ENCODE assay signal across 8 cellular contexts in the genomic region with DNA sequence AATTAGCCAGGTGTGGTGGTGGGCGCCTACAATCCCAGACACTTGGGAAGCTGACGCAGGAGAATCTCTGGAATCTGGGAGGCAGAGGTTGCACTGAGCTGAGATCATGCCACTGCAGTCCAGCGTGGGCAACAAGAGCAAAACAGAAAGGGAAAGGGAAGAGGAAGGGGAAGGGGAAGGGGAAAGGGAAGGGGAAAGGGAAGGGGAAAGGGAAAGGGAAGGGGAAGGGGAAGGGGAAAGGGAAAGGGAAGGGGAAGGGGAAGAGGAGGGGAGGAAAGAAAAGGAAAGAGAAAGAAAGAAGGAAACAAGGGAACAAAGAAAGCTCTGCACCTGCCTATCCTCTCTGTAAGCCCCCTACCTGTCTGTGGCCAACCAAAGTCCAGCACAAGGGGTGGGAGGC.
"Had no signal": no experiment of that assay in that cellular context is flagged by ENCODE, and none has a peak within 500 bp of the region (broad histone marks: within the 10 kb centered on the region; RNA-seq: fewer than 3 reads in every experiment).

No MANE protein-coding gene starts in this region.

- DNase-seq: GDM1, GF-D8 had no signal

- H3K4me3 ChIP-seq: GM12878 had no signal

- ATAC-seq: GM12878 had no signal

- FAIRE-seq: G401.6, GM12878, GM12891, GM12892, GM18507, GM19239 had no signal
